ENCODE assay signal across 8 cellular contexts in genomic region chr4:186191266-186192067, GRCh38. TPM values are rescaled to one million over a fixed set of nuclear protein-coding genes. Genes with fewer than 3 reads are reported as not detected.
A peak's percentile ranks its signal among the peaks of the same experiment; 100 is the strongest.
DNase-seq lines count a peak whose midpoint lies in the region; ATAC-seq, FAIRE-seq and TF ChIP-seq lines count a peak whose summit lies in the region.

TSS of gene CYP4V2 (plus strand) at chr4:186191567. CDS start at chr4:186191824, 257 bp downstream.

- TF ChIP-seq CTCF in adrenal gland (IDR thresholded peaks at IDR 0.05) (peak in 3 of 6 experiments; percentile 16 to 20 (median 17)), psoas muscle (IDR thresholded peaks at IDR 0.05) (peak; percentile 46)

- H3K27ac Mint-ChIP-seq in T-cell: peak within 1 kb of the TSS; percentile 95 to 96

- H3K4me3 Mint-ChIP-seq in T-cell: peak within 1 kb of the TSS; percentile 87 to 92 (median 89)

- 0 to 1% (median 1%) methylated on average over 28 to 100 of the region's 100 CpGs; no CpG with 5 or more reads in 1 of the 4 donors for WGBS in adrenal gland, 4 donors
- WGBS in psoas muscle, 3 donors: 0 to 1% (median 1%) methylated on average over 72 to 100 of the region's 100 CpGs

- CTCF ChIA-PET in T-cell (lab: Charles Lee): interaction anchor here (2.3 to 3.0 kb wide), 3 partner anchors 10 to 13 kb away, joined by 7 to 19 read pairs (median 17); no protein-coding TSS in a partner anchor

- intact Hi-C loops in adrenal gland (cut with DNase I): no loop called here
- intact Hi-C loops in left ventricle myocardium superior (cut with micrococcal nuclease): no loop called here
- intact Hi-C loops in psoas muscle (cut with DNase I): loop anchor here in 1 of 2 donors (2.0 kb wide), 1 partner anchor 123 kb away; the partner anchor contains the start of gene TLR3

- H3K36me3 Mint-ChIP-seq in T-cell: peaks cover 16% of the 10 kb centered on the region

- H3K4me3 ChIP-seq in Jurkat, Clone E6-1 (ENCODE audit: low read length): peak within 1 kb of the TSS; percentile 86
- peak within 1 kb of the TSS; percentile 62 to 98 (median 90) for H3K4me3 ChIP-seq in adrenal gland
- H3K4me3 ChIP-seq in psoas muscle: peak within 1 kb of the TSS; percentile 94

- POLR2A ChIA-PET in T-cell (lab: Charles Lee): interaction anchor here in 1 of 2 donors (1.0 to 3.3 kb wide), 4 partner anchors 10 to 1385 kb away, joined by 3 to 15 read pairs (median 7); no protein-coding TSS in a partner anchor

- H3K4me1 ChIP-seq in adrenal gland (replicated peaks in 1 of 2) (peaks cover 7 to 32% of the 10 kb centered on the region in 2 donors), psoas muscle (peaks cover 27% of the 10 kb centered on the region)

- H3K9me3 ChIP-seq in adrenal gland (replicated peaks in 1 of 3): no peaks in the 10 kb centered on the region
- no peaks in the 10 kb centered on the region for H3K9me3 ChIP-seq in psoas muscle

- no peaks in the 10 kb centered on the region for H3K9me3 Mint-ChIP-seq in T-cell

- H3K27me3 Mint-ChIP-seq in T-cell: no peaks in the 10 kb centered on the region

- peak; percentile 17 to 65 for TF ChIP-seq POLR2A in adrenal gland (IDR thresholded peaks at IDR 0.05)

- ATAC-seq in GM21717 (IDR thresholded peaks at IDR 0.05; ENCODE audit: unreplicated experiment) (peak; percentile 92), T-cell (replicated peaks in 1 of 4) (peak; percentile 85 to 89 (median 86)), left ventricle myocardium superior (peak; percentile 87), psoas muscle (peak; percentile 83 to 91 (median 88))

- FAIRE-seq in urothelium cell line (lab: Jason Lieb, UNC): no peak

- DNase-seq in GDM1 (lab: John Stamatoyannopoulos, UW): peak; percentile 71
- peak; percentile 78 for DNase-seq in Jurkat, Clone E6-1 (ENCODE audit: low read depth, low spot score)
- peak; percentile 64 to 88 (median 79) for DNase-seq in T-cell
- DNase-seq in adrenal gland: peak; percentile 78 to 86 (median 83)
- peak; percentile 91 for DNase-seq in left ventricle myocardium superior
- DNase-seq in psoas muscle: peak; percentile 82 to 89
- peak; percentile 83 for DNase-seq in urothelium cell line (ENCODE audit: low spot score)

- no peaks in the 10 kb centered on the region for H3K27me3 ChIP-seq in adrenal gland
- no peaks in the 10 kb centered on the region for H3K27me3 ChIP-seq in psoas muscle (ENCODE audit: insufficient read depth in 3 of 3, low read length in 2 of 3)

- H3K27ac ChIP-seq in adrenal gland: peak within 1 kb of the TSS; percentile 84 to 99 (median 95)
- H3K27ac ChIP-seq in psoas muscle: peak within 1 kb of the TSS; percentile 97

- H3K36me3 ChIP-seq in adrenal gland (replicated peaks in 1 of 2) (peaks cover 0 to 11% of the 10 kb centered on the region in 2 donors), psoas muscle (ENCODE audit: insufficient read depth in 1 of 2, low read depth in 1 of 2) (peaks cover 2 to 16% of the 10 kb centered on the region in 2 donors)

- peaks cover 46 to 57% (median 48%) of the 10 kb centered on the region in 3 donors for H3K4me1 Mint-ChIP-seq in T-cell

RNA-seq across cellular contexts. Expression of gene CYP4V2, which starts in this region (rescaled TPM):
- polyA plus RNA-seq in Jurkat, Clone E6-1 (2012; ENCODE audit: insufficient read depth, insufficient read length): 7.8 TPM
- total RNA-seq in T-cell (10 to 100 TPM; 27.1 to 35.1 (median 30.0) TPM), adrenal gland (100 to 1,000 TPM in 2 of 8 donors, 10 to 100 TPM in 6; 47.1 to 106 (median 67.7) TPM), left ventricle myocardium superior (28.3 TPM), psoas muscle (1 to 10 TPM; 3.9 to 6.8 (median 4.8) TPM)
- polyA plus RNA-seq in adrenal gland (10 to 100 TPM; 32.3 to 40.9 (median 39.8) TPM), psoas muscle (1 to 10 TPM; 2.6 to 5.1 (median 5.0) TPM)

Comparison
In these comparisons a context has a peak if more than half of its experiments do, and no peak if none do; other contexts are left out.
1. Peak in every context shown above with its lines: DNase-seq, ATAC-seq, H3K4me3 ChIP-seq and H3K27ac ChIP-seq.
2. RNA of gene CYP4V2 (polyA plus RNA-seq): 32.3 to 40.9 TPM in adrenal gland; 2.6 to 5.1 TPM in psoas muscle; every median in the first group is over 4 times any median in the second.